Comparison of ENCODE assay signal across 2 cellular contexts in the genomic region with DNA sequence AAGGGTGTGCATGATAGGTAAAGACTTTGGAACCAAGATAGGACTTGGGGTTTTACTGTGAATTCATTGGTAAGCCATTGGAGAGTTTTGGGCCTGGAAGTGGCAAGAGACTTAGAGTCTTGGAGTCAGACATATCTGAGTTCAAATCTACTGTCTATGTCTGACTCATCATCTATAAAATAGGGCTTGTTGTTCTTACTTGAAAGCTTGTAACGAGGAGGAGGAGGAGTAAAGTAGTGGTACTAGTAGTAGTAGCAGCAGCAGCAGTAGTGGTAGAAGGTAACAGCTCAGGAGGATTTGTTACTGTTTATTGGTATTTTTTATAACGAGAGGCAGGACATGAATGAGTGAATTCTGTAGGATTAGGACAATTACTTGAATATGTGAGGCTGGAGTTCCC.
TF ChIP-seq lines count a peak whose summit lies in the region.

No MANE protein-coding gene starts in this region.

TF ChIP-seq in SK-N-SH, 30 proteins besides CTCF, POLR2A, EP300 and RAD21 (continued from another document):
- TF ChIP-seq GABPA (IDR thresholded peaks at IDR 0.05; ENCODE audit: low read depth): no peak
- TF ChIP-seq MEF2A (IDR thresholded peaks at IDR 0.05; ENCODE audit: borderline replicate concordance, low read depth): no peak
- TF ChIP-seq MXI1 (IDR thresholded peaks at IDR 0.05; ENCODE audit: low read depth, low read length): no peak
- TF ChIP-seq, protein P1, sequence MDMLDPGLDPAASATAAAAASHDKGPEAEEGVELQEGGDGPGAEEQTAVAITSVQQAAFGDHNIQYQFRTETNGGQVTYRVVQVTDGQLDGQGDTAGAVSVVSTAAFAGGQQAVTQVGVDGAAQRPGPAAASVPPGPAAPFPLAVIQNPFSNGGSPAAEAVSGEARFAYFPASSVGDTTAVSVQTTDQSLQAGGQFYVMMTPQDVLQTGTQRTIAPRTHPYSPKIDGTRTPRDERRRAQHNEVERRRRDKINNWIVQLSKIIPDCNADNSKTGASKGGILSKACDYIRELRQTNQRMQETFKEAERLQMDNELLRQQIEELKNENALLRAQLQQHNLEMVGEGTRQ (IDR thresholded peaks at IDR 0.05; ENCODE audit: borderline replicate concordance, low read depth, low read length): no peak

TF ChIP-seq in SK-N-SH treated with all-trans-retinoic acid at 6 μM for 48 hours, 23 proteins besides CTCF, POLR2A, EP300 and RAD21:
- TF ChIP-seq, protein P2, sequence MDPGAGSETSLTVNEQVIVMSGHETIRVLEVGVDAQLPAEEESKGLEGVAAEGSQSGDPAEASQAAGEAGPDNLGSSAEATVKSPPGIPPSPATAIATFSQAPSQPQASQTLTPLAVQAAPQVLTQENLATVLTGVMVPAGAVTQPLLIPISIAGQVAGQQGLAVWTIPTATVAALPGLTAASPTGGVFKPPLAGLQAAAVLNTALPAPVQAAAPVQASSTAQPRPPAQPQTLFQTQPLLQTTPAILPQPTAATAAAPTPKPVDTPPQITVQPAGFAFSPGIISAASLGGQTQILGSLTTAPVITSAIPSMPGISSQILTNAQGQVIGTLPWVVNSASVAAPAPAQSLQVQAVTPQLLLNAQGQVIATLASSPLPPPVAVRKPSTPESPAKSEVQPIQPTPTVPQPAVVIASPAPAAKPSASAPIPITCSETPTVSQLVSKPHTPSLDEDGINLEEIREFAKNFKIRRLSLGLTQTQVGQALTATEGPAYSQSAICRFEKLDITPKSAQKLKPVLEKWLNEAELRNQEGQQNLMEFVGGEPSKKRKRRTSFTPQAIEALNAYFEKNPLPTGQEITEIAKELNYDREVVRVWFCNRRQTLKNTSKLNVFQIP (CRISPR knock-in tag; IDR thresholded peaks at IDR 0.05; ENCODE audit: borderline replicate concordance, low read depth): no peak
- TF ChIP-seq ZFP30 (CRISPR knock-in tag; IDR thresholded peaks at IDR 0.05) (no peak), TCF4 (CRISPR knock-in tag; IDR thresholded peaks at IDR 0.05; ENCODE audit: borderline replicate concordance) (no peak), ISL1 (CRISPR knock-in tag; IDR thresholded peaks at IDR 0.05) (no peak), CSDC2 (CRISPR knock-in tag; IDR thresholded peaks at IDR 0.05) (no peak), RARB (CRISPR knock-in tag; IDR thresholded peaks at IDR 0.05) (no peak), CSRNP3 (CRISPR knock-in tag; IDR thresholded peaks at IDR 0.05) (no peak), OSR1 (CRISPR knock-in tag; IDR thresholded peaks at IDR 0.05) (no peak), GLIS3 (CRISPR knock-in tag; IDR thresholded peaks at IDR 0.05) (no peak), ZNF8 (CRISPR knock-in tag; IDR thresholded peaks at IDR 0.05) (no peak), ARNTL (CRISPR knock-in tag; IDR thresholded peaks at IDR 0.05; ENCODE audit: borderline replicate concordance, low read depth) (no peak), ESRRG (CRISPR knock-in tag; IDR thresholded peaks at IDR 0.05) (no peak), ZNF565 (CRISPR knock-in tag; conservative IDR thresholded peaks at IDR 0.05; ENCODE audit: low read depth) (no peak), ZC3H10 (CRISPR knock-in tag; IDR thresholded peaks at IDR 0.05) (no peak)
- TF ChIP-seq, protein P3, sequence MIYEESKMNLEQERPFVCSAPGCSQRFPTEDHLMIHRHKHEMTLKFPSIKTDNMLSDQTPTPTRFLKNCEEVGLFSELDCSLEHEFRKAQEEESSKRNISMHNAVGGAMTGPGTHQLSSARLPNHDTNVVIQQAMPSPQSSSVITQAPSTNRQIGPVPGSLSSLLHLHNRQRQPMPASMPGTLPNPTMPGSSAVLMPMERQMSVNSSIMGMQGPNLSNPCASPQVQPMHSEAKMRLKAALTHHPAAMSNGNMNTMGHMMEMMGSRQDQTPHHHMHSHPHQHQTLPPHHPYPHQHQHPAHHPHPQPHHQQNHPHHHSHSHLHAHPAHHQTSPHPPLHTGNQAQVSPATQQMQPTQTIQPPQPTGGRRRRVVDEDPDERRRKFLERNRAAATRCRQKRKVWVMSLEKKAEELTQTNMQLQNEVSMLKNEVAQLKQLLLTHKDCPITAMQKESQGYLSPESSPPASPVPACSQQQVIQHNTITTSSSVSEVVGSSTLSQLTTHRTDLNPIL (CRISPR knock-in tag; IDR thresholded peaks at IDR 0.05; ENCODE audit: low read depth): no peak
- TF ChIP-seq, protein P4, sequence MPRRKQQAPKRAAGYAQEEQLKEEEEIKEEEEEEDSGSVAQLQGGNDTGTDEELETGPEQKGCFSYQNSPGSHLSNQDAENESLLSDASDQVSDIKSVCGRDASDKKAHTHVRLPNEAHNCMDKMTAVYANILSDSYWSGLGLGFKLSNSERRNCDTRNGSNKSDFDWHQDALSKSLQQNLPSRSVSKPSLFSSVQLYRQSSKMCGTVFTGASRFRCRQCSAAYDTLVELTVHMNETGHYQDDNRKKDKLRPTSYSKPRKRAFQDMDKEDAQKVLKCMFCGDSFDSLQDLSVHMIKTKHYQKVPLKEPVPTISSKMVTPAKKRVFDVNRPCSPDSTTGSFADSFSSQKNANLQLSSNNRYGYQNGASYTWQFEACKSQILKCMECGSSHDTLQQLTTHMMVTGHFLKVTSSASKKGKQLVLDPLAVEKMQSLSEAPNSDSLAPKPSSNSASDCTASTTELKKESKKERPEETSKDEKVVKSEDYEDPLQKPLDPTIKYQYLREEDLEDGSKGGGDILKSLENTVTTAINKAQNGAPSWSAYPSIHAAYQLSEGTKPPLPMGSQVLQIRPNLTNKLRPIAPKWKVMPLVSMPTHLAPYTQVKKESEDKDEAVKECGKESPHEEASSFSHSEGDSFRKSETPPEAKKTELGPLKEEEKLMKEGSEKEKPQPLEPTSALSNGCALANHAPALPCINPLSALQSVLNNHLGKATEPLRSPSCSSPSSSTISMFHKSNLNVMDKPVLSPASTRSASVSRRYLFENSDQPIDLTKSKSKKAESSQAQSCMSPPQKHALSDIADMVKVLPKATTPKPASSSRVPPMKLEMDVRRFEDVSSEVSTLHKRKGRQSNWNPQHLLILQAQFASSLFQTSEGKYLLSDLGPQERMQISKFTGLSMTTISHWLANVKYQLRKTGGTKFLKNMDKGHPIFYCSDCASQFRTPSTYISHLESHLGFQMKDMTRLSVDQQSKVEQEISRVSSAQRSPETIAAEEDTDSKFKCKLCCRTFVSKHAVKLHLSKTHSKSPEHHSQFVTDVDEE (CRISPR knock-in tag; IDR thresholded peaks at IDR 0.05): no peak
TF ChIP-seq in SK-N-SH treated with all-trans-retinoic acid at 6 μM for 48 hours: peak in this region for 0.
